In genomic region chr10:128059915-128060314, GRCh38 we compare ENCODE assay signal across 19 cellular contexts.
DNase-seq lines count a peak whose midpoint lies in the region; ATAC-seq and TF ChIP-seq lines count a peak whose summit lies in the region.
"Had no signal": no experiment of that assay in that cellular context is flagged by ENCODE, and none has a peak within 500 bp of the region (broad histone marks: within the 10 kb centered on the region; RNA-seq: fewer than 3 reads in every experiment).

No MANE protein-coding gene starts in this region.

- no peak overlapping the region for H4K12ac ChIP-seq in trophoblast cell (ENCODE audit: low read depth, low read length)

- WGBS in trophoblast cell (ENCODE audit: extremely low coverage, insufficient coverage, insufficient read length): 100% methylated on average over 2 of the region's 2 CpGs
- WGBS in smooth muscle cell (ENCODE audit: low lambda C conversion rate): 100% methylated on average over 1 of the region's 2 CpGs

- H3K4me3 ChIP-seq in Karpas-422 (ENCODE audit: low read length) (no peak overlapping the region), trophoblast cell (ENCODE audit: low read depth, low read length) (peak overlapping the region; percentile 61), smooth muscle cell (no peak overlapping the region)
- H3K4me3 ChIP-seq: PC-9, right atrium auricular region, vagina had no signal

- H3K9ac ChIP-seq in Karpas-422 (ENCODE audit: low read length): peak overlapping the region; percentile 49; the same call in 1 of the 2 replicates
- H3K9ac ChIP-seq in trophoblast cell (ENCODE audit: low read length): no peak overlapping the region
- no peak overlapping the region for H3K9ac ChIP-seq in smooth muscle cell (ENCODE audit: low read depth)

- H3K9me3 ChIP-seq in Karpas-422 (ENCODE audit: low read length): no peaks in the 10 kb centered on the region
- H3K9me3 ChIP-seq in trophoblast cell (ENCODE audit: insufficient read depth, low read depth, low read length): peaks cover 10% of the 10 kb centered on the region
- H3K9me3 ChIP-seq in smooth muscle cell (replicated peaks; ENCODE audit: low read depth): no peaks in the 10 kb centered on the region
- H3K9me3 ChIP-seq: right atrium auricular region, vagina had no signal

- DNase-seq in activated effector memory CD4-positive, alpha-beta T cell treated with anti-CD3 and anti-CD28 coated beads, Interleukin-2, amount 50 U/mL, for 16 hours: peak; percentile 24
- no peak for DNase-seq in activated effector memory CD4-positive, alpha-beta T cell treated with Interleukin-2 at 50 U/mL for 16 hours
- no peak for DNase-seq in Karpas-422
- DNase-seq in trophoblast cell: no peak
- no peak for DNase-seq in smooth muscle cell (lab: John Stamatoyannopoulos, UW; ENCODE audit: unreplicated experiment)
- DNase-seq: activated CD4-positive, alpha-beta T cell treated with anti-CD3 and anti-CD28 coated beads, Interleukin-2, amount 50 U/mL, for 1 hour; amygdala; HFFc6; kidney glomerular epithelial cell; NCI-H2107; NCI-H69; occipital lobe; PC-9 had no signal

- TF ChIP-seq CTCF in smooth muscle cell (IDR thresholded peaks at IDR 0.05; ENCODE audit: borderline replicate concordance, insufficient read depth, poor library complexity, severe bottlenecking): no peak

- H2BK5ac ChIP-seq in trophoblast cell (ENCODE audit: low read depth, low read length, poor library complexity): no peak overlapping the region

- peak overlapping the region; percentile 97 for H3K23ac ChIP-seq in trophoblast cell (ENCODE audit: low read length)

- H3K36me3 Mint-ChIP-seq in dendritic cell treated with granulocyte-macrophage colony-stimulating factor and Interleukin-4, amounts not matched to agents 40 ng/mL and 50 ng/mL, for 4 days (ENCODE audit: low read depth): peaks cover 100% of the 10 kb centered on the region

- H4K8ac ChIP-seq in trophoblast cell (ENCODE audit: low read depth, low read length): no peak overlapping the region

- no peak overlapping the region for H3K14ac ChIP-seq in trophoblast cell (ENCODE audit: low read length)

- intact Hi-C loops in dendritic cell treated with granulocyte-macrophage colony-stimulating factor and Interleukin-4, amounts not matched to agents 40 ng/mL and 50 ng/mL, for 4 days (cut with micrococcal nuclease): no loop called here

- no peak for ATAC-seq in GM21717 (IDR thresholded peaks at IDR 0.05; ENCODE audit: unreplicated experiment)
- ATAC-seq in HG02884 (IDR thresholded peaks at IDR 0.05; ENCODE audit: unreplicated experiment): no peak

- no peak overlapping the region for H4K91ac ChIP-seq in trophoblast cell (ENCODE audit: low read depth, low read length)

- no peak overlapping the region for H3K18ac ChIP-seq in trophoblast cell (ENCODE audit: low read length)

- peak overlapping the region; percentile 48 for H3K4me3 Mint-ChIP-seq in dendritic cell treated with granulocyte-macrophage colony-stimulating factor and Interleukin-4, amounts not matched to agents 40 ng/mL and 50 ng/mL, for 4 days
- H3K4me3 Mint-ChIP-seq: activated T-cell treated with anti-CD3 and anti-CD28 coated beads, Interleukin-2, amount 50 U/mL, for 72 hours; HFFc6 had no signal

- H3K4ac ChIP-seq in trophoblast cell (ENCODE audit: low read depth, low read length): no peak overlapping the region

- H3K79me1 ChIP-seq in trophoblast cell (ENCODE audit: low read length): peaks cover 3% of the 10 kb centered on the region

- H2BK120ac ChIP-seq in trophoblast cell (ENCODE audit: insufficient read depth, low read length, poor library complexity): no peak overlapping the region

- no peaks in the 10 kb centered on the region for H4K20me1 ChIP-seq in Karpas-422 (ENCODE audit: insufficient read depth, low read depth, low read length)
- peaks cover 4% of the 10 kb centered on the region for H4K20me1 ChIP-seq in smooth muscle cell (ENCODE audit: low read depth)

- H3K9me2 ChIP-seq in Karpas-422 (replicated peaks; ENCODE audit: insufficient read depth, low read length): no peaks in the 10 kb centered on the region

- H3K4me1 ChIP-seq in Karpas-422 (ENCODE audit: low read length) (peaks cover 60% of the 10 kb centered on the region), trophoblast cell (ENCODE audit: control insufficient read depth in 1 of 2, insufficient read depth in 2 of 2, low read length in 2 of 2) (peaks cover 4 to 6% of the 10 kb centered on the region in 2 experiments), smooth muscle cell (ENCODE audit: low read depth) (peaks cover 24% of the 10 kb centered on the region)

- H2AFZ ChIP-seq in Karpas-422 (ENCODE audit: low read length) (no peak overlapping the region), trophoblast cell (ENCODE audit: insufficient read depth, low read length, poor library complexity) (no peak overlapping the region), smooth muscle cell (ENCODE audit: low read depth) (no peak overlapping the region)
- H2AFZ ChIP-seq: PC-9 had no signal

- peaks cover 12% of the 10 kb centered on the region; the same call in 1 of the 2 replicates for H3K36me3 ChIP-seq in Karpas-422 (ENCODE audit: insufficient read depth, low read length)
- H3K36me3 ChIP-seq in trophoblast cell (ENCODE audit: control insufficient read depth in 1 of 2, insufficient read depth in 2 of 2, low read length in 2 of 2): peaks cover 24 to 29% of the 10 kb centered on the region in 2 experiments
- H3K36me3 ChIP-seq in smooth muscle cell (ENCODE audit: low read depth): no peaks in the 10 kb centered on the region

- peak overlapping the region; percentile 86 for H3K27ac Mint-ChIP-seq in dendritic cell treated with granulocyte-macrophage colony-stimulating factor and Interleukin-4, amounts not matched to agents 40 ng/mL and 50 ng/mL, for 4 days
- H3K27ac Mint-ChIP-seq: HFFc6 had no signal

- peaks cover 98% of the 10 kb centered on the region for H3K4me1 Mint-ChIP-seq in dendritic cell treated with granulocyte-macrophage colony-stimulating factor and Interleukin-4, amounts not matched to agents 40 ng/mL and 50 ng/mL, for 4 days (ENCODE audit: low read depth)

- H3K79me2 ChIP-seq in Karpas-422 (ENCODE audit: low read length): no peaks in the 10 kb centered on the region
- H3K79me2 ChIP-seq in trophoblast cell (ENCODE audit: control insufficient read depth, insufficient read depth, low read length, poor library complexity): no peaks in the 10 kb centered on the region
- H3K79me2 ChIP-seq in smooth muscle cell (ENCODE audit: low read depth): no peaks in the 10 kb centered on the region

- no peaks in the 10 kb centered on the region for H3K27me3 Mint-ChIP-seq in dendritic cell treated with granulocyte-macrophage colony-stimulating factor and Interleukin-4, amounts not matched to agents 40 ng/mL and 50 ng/mL, for 4 days

- H3K4me2 ChIP-seq in Karpas-422 (ENCODE audit: low read depth, low read length, poor library complexity, severe bottlenecking) (peak overlapping the region; percentile 53), trophoblast cell (ENCODE audit: low read length) (no peak overlapping the region), smooth muscle cell (no peak overlapping the region)
- H3K4me2 ChIP-seq: PC-9 had no signal

- no peaks in the 10 kb centered on the region for H3K27me3 ChIP-seq in Karpas-422 (ENCODE audit: low read length)
- H3K27me3 ChIP-seq in trophoblast cell (ENCODE audit: insufficient read depth, low read length): no peaks in the 10 kb centered on the region
- H3K27me3 ChIP-seq in smooth muscle cell (ENCODE audit: low read depth): no peaks in the 10 kb centered on the region
- H3K27me3 ChIP-seq: right atrium auricular region, vagina had no signal

- peaks cover 10% of the 10 kb centered on the region for H3F3A ChIP-seq in smooth muscle cell (ENCODE audit: low read depth)

- H2BK12ac ChIP-seq in trophoblast cell (ENCODE audit: low read length): no peak overlapping the region

- no peaks in the 10 kb centered on the region for H3K9me3 Mint-ChIP-seq in dendritic cell treated with granulocyte-macrophage colony-stimulating factor and Interleukin-4, amounts not matched to agents 40 ng/mL and 50 ng/mL, for 4 days
- H3K9me3 Mint-ChIP-seq: activated T-cell treated with anti-CD3 and anti-CD28 coated beads, Interleukin-2, amount 50 U/mL, for 72 hours had no signal

- no peak overlapping the region for H2AK5ac ChIP-seq in trophoblast cell (ENCODE audit: low read length)

- peak overlapping the region; percentile 83 for H3K27ac ChIP-seq in Karpas-422 (ENCODE audit: low read length)
- no peak overlapping the region for H3K27ac ChIP-seq in trophoblast cell (ENCODE audit: low read depth, low read length)
- no peak overlapping the region for H3K27ac ChIP-seq in smooth muscle cell (ENCODE audit: low read depth)
- H3K27ac ChIP-seq: PC-9, right atrium auricular region, vagina had no signal
